ENCODE assay signal across 1 cellular context in genomic region chr12:112170376-112170775, GRCh38.
TF ChIP-seq lines count a peak whose summit lies in the region.

No MANE protein-coding gene starts in this region.

TF ChIP-seq in GM23338, 12 proteins besides CTCF, POLR2A, EP300 and RAD21 (continued from another document):
- TF ChIP-seq ZNF462 (CRISPR knock-in tag; IDR thresholded peaks at IDR 0.05) (no peak), REST (IDR thresholded peaks at IDR 0.05; ENCODE audit: unreplicated experiment) (no peak), EZH2phosphoT487 (IDR thresholded peaks at IDR 0.05; ENCODE audit: unreplicated experiment) (no peak), JUNB (IDR thresholded peaks at IDR 0.05; ENCODE audit: unreplicated experiment) (no peak), NANOG (IDR thresholded peaks at IDR 0.05; ENCODE audit: borderline replicate concordance) (no peak), POLR2AphosphoS5 (IDR thresholded peaks at IDR 0.05; ENCODE audit: low read depth) (no peak)
